11 cellular contexts compared by ENCODE assay signal in genomic region chr22:43921361-43921760, GRCh38. TPM values are rescaled to one million over a fixed set of nuclear protein-coding genes. Genes with fewer than 3 reads are reported as not detected.
A peak's percentile ranks its signal among the peaks of the same experiment; 100 is the strongest.
DNase-seq lines count a peak whose midpoint lies in the region; ATAC-seq and TF ChIP-seq lines count a peak whose summit lies in the region.
"Had no signal": no experiment of that assay in that cellular context is flagged by ENCODE, and none has a peak within 500 bp of the region (broad histone marks: within the 10 kb centered on the region; RNA-seq: fewer than 3 reads in every experiment).

No MANE protein-coding gene starts in this region.

- H3K27ac ChIP-seq in adrenal gland, result no peak overlapping the region

- H3K4me1 ChIP-seq in adrenal gland (replicated peaks in 1 of 2), result peaks cover 6 to 7% of the 10 kb centered on the region in 2 donors

- H3K4me3 ChIP-seq in adrenal gland (no peak overlapping the region), foreskin fibroblast (ENCODE audit: low read depth in 1 of 2, low read length in 2 of 2) (no peak overlapping the region)

- no peaks in the 10 kb centered on the region for H3K9me3 ChIP-seq in adrenal gland (replicated peaks in 1 of 3)

- peak; percentile 75 for DNase-seq in HK-2 (ENCODE audit: unreplicated experiment)
- peak; percentile 67 to 93 (median 87) for DNase-seq in adrenal gland
- DNase-seq in foreskin fibroblast, result peak; percentile 76 to 79
- DNase-seq in stromal cell of bone marrow (ENCODE audit: low read depth), result peak; percentile 31
- no peak for DNase-seq in activated gamma-delta T cell (lab: John Stamatoyannopoulos, UW)
- no peak for DNase-seq in ureter (ENCODE audit: low spot score)
- DNase-seq in stimulated activated naive CD8-positive, alpha-beta T cell treated with anti-CD3 and anti-CD28 coated beads, Interleukin-15, Interleukin-2, amounts not matched to agents 100 U/mL and 50 U/mL, for 24 hours, result no peak
- DNase-seq in NCI-H345 treated with DMSO at 0.1 percent for 48 hours (lab: John Stamatoyannopoulos, UW; ENCODE audit: unreplicated experiment), result no peak
- DNase-seq: activated CD8-positive, alpha-beta memory T cell treated with anti-CD3 and anti-CD28 coated beads for 24 hours; NCI-H748 treated with DMSO at 0.1 percent for 48 hours had no signal

- no peaks in the 10 kb centered on the region for H3K27me3 ChIP-seq in adrenal gland

- intact Hi-C loops in adrenal gland (cut with DNase I), result no loop called here

- WGBS in adrenal gland, 4 donors, result 17 to 29% (median 21%) methylated on average over 3 to 4 of the region's 4 CpGs; no CpG with 5 or more reads in 1 of the 4 donors

- H3K36me3 ChIP-seq in adrenal gland (replicated peaks in 1 of 2), result no peaks in the 10 kb centered on the region

- TF ChIP-seq POLR2A in adrenal gland (IDR thresholded peaks at IDR 0.05), result no peak

- ATAC-seq in stimulated activated naive CD8-positive, alpha-beta T cell treated with anti-CD3 and anti-CD28 coated beads, Interleukin-15, Interleukin-2, amounts not matched to agents 100 U/mL and 50 U/mL, for 24 hours, result no peak

- no peak for TF ChIP-seq CTCF in adrenal gland (IDR thresholded peaks at IDR 0.05)
- TF ChIP-seq CTCF in foreskin fibroblast (IDR thresholded peaks at IDR 0.05; ENCODE audit: low read depth, low read length), result no peak

RNA-seq across cellular contexts. Expression of gene PNPLA3, which starts 2.2 kb away (rescaled TPM):
- 1 to 10 TPM in 2 of 8 donors, under 1 TPM in 5, not detected in 1; 0.15 to 2.3 (median 0.42) TPM for total RNA-seq in adrenal gland
- 1 to 10 TPM in 1 of 3 donors, under 1 TPM in 2; 0.27 to 4.4 (median 0.32) TPM for polyA plus RNA-seq in adrenal gland
- total RNA-seq in ureter, result 0.75 TPM

RNA-seq across cellular contexts. Expression of gene PNPLA5, which starts 29.5 kb away (rescaled TPM):
- total RNA-seq in adrenal gland, result not detected
- polyA plus RNA-seq in adrenal gland, result not detected
- not detected for total RNA-seq in ureter
- total RNA-seq: liver had no signal
- polyA plus RNA-seq: liver had no signal

RNA-seq across cellular contexts. Expression of gene SAMM50, which starts 33.9 kb away (rescaled TPM):
- 10 to 100 TPM; 44.9 to 85.7 (median 58.4) TPM for total RNA-seq in adrenal gland
- polyA plus RNA-seq in adrenal gland, result 10 to 100 TPM; 15.8 to 91.5 (median 18.7) TPM
- 38.7 TPM for total RNA-seq in ureter

RNA-seq across cellular contexts. Expression of gene SULT4A1, which starts 59.0 kb away (rescaled TPM):
- total RNA-seq in adrenal gland (1 to 10 TPM in 3 of 8 donors, under 1 TPM in 1, not detected in 4; 0.65 to 7.4 (median 2.1) TPM), ureter (1.8 TPM)
- polyA plus RNA-seq in adrenal gland, result 1 to 10 TPM; 2.8 to 8.8 (median 3.9) TPM
- polyA plus RNA-seq: liver had no signal

Comparison
In these comparisons a context has a peak if more than half of its experiments do, and no peak if none do; other contexts are left out.
1. DNase-seq: peak in HK-2 (single experiment), adrenal gland (7 of 7), foreskin fibroblast (2 of 2) and stromal cell of bone marrow (single experiment); none in activated gamma-delta T cell (single experiment), ureter (single experiment), stimulated activated naive CD8-positive, alpha-beta T cell treated with anti-CD3 and anti-CD28 coated beads, Interleukin-15, Interleukin-2, amounts not matched to agents 100 U/mL and 50 U/mL, for 24 hours (single experiment) and NCI-H345 treated with DMSO at 0.1 percent for 48 hours (single experiment).